Comparison of ENCODE assay signal across 3 cellular contexts in the genomic region with DNA sequence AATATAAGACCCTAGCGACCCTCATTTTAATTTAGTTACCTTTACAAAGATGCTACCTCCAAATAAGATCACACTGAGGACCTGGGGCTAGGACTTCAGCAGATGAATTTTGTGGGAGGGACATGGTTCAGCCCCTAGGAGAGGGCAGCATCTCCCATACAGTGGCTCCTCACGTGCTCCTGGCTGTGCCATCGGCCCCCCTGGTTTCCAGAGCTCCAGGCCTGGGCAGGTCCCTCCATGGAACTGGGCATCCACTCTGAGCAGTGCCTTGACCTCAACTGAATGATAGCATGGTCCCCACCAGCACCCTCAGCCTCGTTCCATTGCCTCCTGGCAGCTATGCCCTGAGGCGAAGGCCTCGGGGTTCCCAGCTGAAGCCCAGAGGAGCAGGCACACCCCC. TPM values are rescaled to one million over a fixed set of nuclear protein-coding genes. Genes with fewer than 3 reads are reported as not detected.
"Had no signal": no experiment of that assay in that cellular context is flagged by ENCODE, and none has a peak within 500 bp of the region (broad histone marks: within the 10 kb centered on the region; RNA-seq: fewer than 3 reads in every experiment).

No MANE protein-coding gene starts in this region.

RNA-seq across cellular contexts. Expression of gene CPZ, which starts 39.3 kb away (rescaled TPM):
- total RNA-seq: HT-29, MCF 10A, OCI-LY7 had no signal

RNA-seq across cellular contexts. Expression of gene GPR78, which starts 51.7 kb away (rescaled TPM):
- total RNA-seq: HT-29, MCF 10A, OCI-LY7 had no signal
